21 cellular contexts compared by ENCODE assay signal in genomic region chr6:103699770-103700169, GRCh38.
DNase-seq lines count a peak whose midpoint lies in the region; ATAC-seq, FAIRE-seq and TF ChIP-seq lines count a peak whose summit lies in the region.
"Had no signal": no experiment of that assay in that cellular context is flagged by ENCODE, and none has a peak within 500 bp of the region (broad histone marks: within the 10 kb centered on the region; RNA-seq: fewer than 3 reads in every experiment).

No MANE protein-coding gene starts in this region.

- H3K4me1 ChIP-seq in K562 (replicated peaks in 1 of 2; ENCODE audit: control insufficient read depth in 2 of 2, insufficient read depth in 2 of 2, low read length in 2 of 2) = no peaks in the 10 kb centered on the region
- H3K4me1 ChIP-seq: BLaER1, Caco-2 had no signal

- CTCF ChIA-PET in K562 (lab: Yijun Ruan, JAX; ENCODE audit: low intra/inter-chr PET ratio) = no interaction called here

- DNase-seq in K562 (ENCODE audit: extremely low read depth in 1 of 4, low spot score in 3 of 4) (no peak), T1000 (lab: John Stamatoyannopoulos, UW) (no peak), hypothalamus (lab: John Stamatoyannopoulos, UW) (no peak), HPDE6-E6E7 (ENCODE audit: extremely low spot score) (no peak)
- DNase-seq: 8988T; Caco-2; CD4-positive, CD25-positive, alpha-beta regulatory T cell; CD8-positive, alpha-beta T cell; DMS153; DND-41; GDM1; GM23248; H7; HCEC 1CT had no signal

- no peak for TF ChIP-seq RAD21 in K562 (CRISPR knock-in tag; conservative IDR thresholded peaks at IDR 0.05 in 1 of 2, IDR thresholded peaks at IDR 0.05 in 1 of 2)

- H3K4me2 ChIP-seq in K562 (ENCODE audit: insufficient read depth, low read length) = no peak overlapping the region
- H3K4me2 ChIP-seq: BLaER1 had no signal

- no peak overlapping the region for H3K27ac ChIP-seq in K562 (ENCODE audit: extremely low read depth, low read depth, low read length)
- H3K27ac ChIP-seq: BLaER1, C4-2B, GM23248 had no signal

- no peak overlapping the region for H2AFZ ChIP-seq in K562 (ENCODE audit: low read depth, low read length)
- H2AFZ ChIP-seq: GM23248 had no signal

- ATAC-seq in K562 = no peak
- ATAC-seq: CD8-positive, alpha-beta T cell; GM12878 had no signal

- no peaks in the 10 kb centered on the region for H3K27me3 ChIP-seq in K562 (ENCODE audit: control insufficient read depth in 2 of 2, insufficient read depth in 2 of 2, low read length in 2 of 2)
- H3K27me3 ChIP-seq: BLaER1 had no signal

- no peaks in the 10 kb centered on the region for H3K9me3 ChIP-seq in K562 (replicated peaks; ENCODE audit: control insufficient read depth, insufficient read depth, low read depth, low read length)
- H3K9me3 ChIP-seq: BLaER1, Caco-2 had no signal

- WGBS in K562 (ENCODE audit: insufficient coverage, low coverage, missing lambda C conversion rate) = 0% methylated on average over 1 of the region's 1 CpG

- no peak overlapping the region for H3K4me3 ChIP-seq in K562
- H3K4me3 ChIP-seq: BLaER1, GM12878, GM23248 had no signal

- TF ChIP-seq CTCF in K562 (IDR thresholded peaks at IDR 0.05 in 2 of 3, conservative IDR thresholded peaks at IDR 0.05 in 1 of 3; ENCODE audit: insufficient read depth in 2 of 3, low read depth in 1 of 3, low read length in 3 of 3) = no peak

- no peak for TF ChIP-seq EP300 in K562 (IDR thresholded peaks at IDR 0.05; ENCODE audit: low read length)

- H4K20me1 ChIP-seq in K562 (replicated peaks; ENCODE audit: control insufficient read depth, insufficient read depth, low read length) = no peaks in the 10 kb centered on the region
- H4K20me1 ChIP-seq: BLaER1 had no signal

- FAIRE-seq in A204.1 (lab: Jason Lieb, UNC) (peak; percentile 9), G401.6 (lab: Jason Lieb, UNC) (peak; percentile 57), K562 (lab: Jason Lieb, UNC) (no peak)
- FAIRE-seq: GM12878, GM19239, H1 had no signal

- no peaks in the 10 kb centered on the region for H3K79me2 ChIP-seq in K562 (ENCODE audit: control insufficient read depth, insufficient read depth, low read length)

- no TSS peak for BruUV-seq in K562 (replicated peaks; lab: Mats Ljungman, UMichigan)

- H3K36me3 ChIP-seq in K562 (ENCODE audit: control insufficient read depth, insufficient read depth, low read length) = no peaks in the 10 kb centered on the region
- H3K36me3 ChIP-seq: BLaER1 had no signal

- no peak overlapping the region for H3K9ac ChIP-seq in K562 (ENCODE audit: insufficient read depth in 1 of 2, low read depth in 2 of 2, low read length in 2 of 2)
- H3K9ac ChIP-seq: BLaER1, GM23248 had no signal

- in situ Hi-C loops in K562 (cut with MboI) = no loop called here

- POLR2A ChIA-PET in K562 (lab: Yijun Ruan, JAX) = no interaction called here

- H3K9me1 ChIP-seq in K562 (ENCODE audit: control insufficient read depth, insufficient read depth, low read length) = no peaks in the 10 kb centered on the region

- TF ChIP-seq POLR2A in K562 (conservative IDR thresholded peaks at IDR 0.05) = no peak

- intact Hi-C loops in K562 (cut with micrococcal nuclease) = no loop called here

TF ChIP-seq in K562, 482 proteins besides CTCF, POLR2A, EP300 and RAD21:
- TF ChIP-seq MAFK (IDR thresholded peaks at IDR 0.05; ENCODE audit: low read length) (peak; percentile 18; the same call in 1 of the 2 replicates), TEAD4 (IDR thresholded peaks at IDR 0.05; ENCODE audit: low read length) (no peak), TEAD4 (CRISPR knock-in tag; IDR thresholded peaks at IDR 0.05; ENCODE audit: borderline replicate concordance) (no peak), ZNF316 (IDR thresholded peaks at IDR 0.05) (peak; percentile 48; the same call in 1 of the 2 replicates), ZNF436 (CRISPR knock-in tag; IDR thresholded peaks at IDR 0.05) (no peak)
